Comparison of ENCODE assay signal across 8 cellular contexts in the genomic region with DNA sequence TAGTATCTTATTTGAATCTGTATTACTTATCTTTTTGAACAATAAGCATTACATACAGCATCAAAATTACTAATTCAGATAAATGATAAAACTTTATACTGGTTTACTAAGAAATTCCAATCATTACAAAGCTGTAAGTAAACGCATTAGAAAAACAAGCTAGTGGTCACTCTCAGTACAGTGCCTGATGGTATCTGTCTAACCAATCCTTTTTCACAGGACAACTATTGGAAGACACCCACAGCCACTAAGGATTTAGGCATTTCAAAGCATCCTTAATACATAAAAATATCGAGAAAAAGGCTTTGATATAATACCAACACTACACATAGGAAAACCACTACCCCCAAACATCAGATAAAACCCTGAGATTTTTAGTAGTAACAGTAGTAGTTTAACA. TPM values are rescaled to one million over a fixed set of nuclear protein-coding genes. Genes with fewer than 3 reads are reported as not detected.
DNase-seq lines count a peak whose midpoint lies in the region; ATAC-seq and TF ChIP-seq lines count a peak whose summit lies in the region.

No MANE protein-coding gene starts in this region.

- H3K4me1 ChIP-seq in cardiac muscle cell (ENCODE audit: low read depth) (peaks cover 23% of the 10 kb centered on the region), ascending aorta (peaks cover 0 to 18% of the 10 kb centered on the region in 2 donors), right lobe of liver (peaks cover 0 to 31% (median 8%) of the 10 kb centered on the region in 4 donors), upper lobe of right lung (peaks cover 51% of the 10 kb centered on the region)

- no peak for ATAC-seq in Right ventricle myocardium inferior
- no peak for ATAC-seq in right lobe of liver
- ATAC-seq in upper lobe of right lung = no peak
- ATAC-seq in GM18861 (IDR thresholded peaks at IDR 0.05; ENCODE audit: unreplicated experiment) = no peak

- H3K36me3 ChIP-seq in cardiac muscle cell (peaks cover 25% of the 10 kb centered on the region), ascending aorta (peaks cover 29 to 36% of the 10 kb centered on the region in 2 donors), right lobe of liver (peaks cover 7 to 48% (median 18%) of the 10 kb centered on the region in 4 donors), upper lobe of right lung (peaks cover 43% of the 10 kb centered on the region)

- H3K9me3 ChIP-seq in cardiac muscle cell (ENCODE audit: low read depth) = no peaks in the 10 kb centered on the region
- H3K9me3 ChIP-seq in ascending aorta = no peaks in the 10 kb centered on the region
- H3K9me3 ChIP-seq in right lobe of liver = no peaks in the 10 kb centered on the region
- no peaks in the 10 kb centered on the region for H3K9me3 ChIP-seq in upper lobe of right lung

- H3K4me3 ChIP-seq in cardiac muscle cell = peak overlapping the region; percentile 79
- peak overlapping the region; percentile 84 to 95 for H3K4me3 ChIP-seq in ascending aorta
- peak overlapping the region in 2 of 3 donors; percentile 81 to 91 for H3K4me3 ChIP-seq in right lobe of liver
- H3K4me3 ChIP-seq in upper lobe of right lung = peak overlapping the region; percentile 93

- H3K27me3 ChIP-seq in cardiac muscle cell = no peaks in the 10 kb centered on the region
- H3K27me3 ChIP-seq in ascending aorta = no peaks in the 10 kb centered on the region
- no peaks in the 10 kb centered on the region for H3K27me3 ChIP-seq in right lobe of liver
- no peaks in the 10 kb centered on the region for H3K27me3 ChIP-seq in upper lobe of right lung

- intact Hi-C loops in Right ventricle myocardium inferior (cut with DNase I) (loop anchor here (5.0 kb wide), 3 partner anchors 62 to 313 kb away; a partner anchor contains a TSS), ascending aorta (cut with DNase I) (loop anchor here (5.0 kb wide), 2 partner anchors 78 to 1307 kb away; a partner anchor contains a TSS), right lobe of liver (cut with DNase I) (loop anchor here in 1 of 2 donors (10.0 kb wide), 1 partner anchor 195 kb away; no protein-coding TSS in a partner anchor), upper lobe of right lung (cut with DNase I) (loop anchor here (10.0 kb wide), 1 partner anchor 195 kb away; no protein-coding TSS in a partner anchor)

- TF ChIP-seq POLR2A in right lobe of liver (IDR thresholded peaks at IDR 0.05) = no peak

- TF ChIP-seq CTCF in cardiac muscle cell (IDR thresholded peaks at IDR 0.05; ENCODE audit: low read depth, low read length) (no peak), ascending aorta (IDR thresholded peaks at IDR 0.05) (no peak), right lobe of liver (IDR thresholded peaks at IDR 0.05) (no peak), upper lobe of right lung (IDR thresholded peaks at IDR 0.05) (no peak)

- no peak overlapping the region for H3K27ac ChIP-seq in cardiac muscle cell
- peak overlapping the region in 1 of 2 donors; percentile 7 for H3K27ac ChIP-seq in ascending aorta
- peak overlapping the region in 1 of 3 donors; percentile 99 for H3K27ac ChIP-seq in right lobe of liver
- no peak overlapping the region for H3K27ac ChIP-seq in upper lobe of right lung

- 21% methylated on average over 2 of the region's 2 CpGs for WGBS in right lobe of liver (ENCODE audit: insufficient coverage, low coverage, low lambda C conversion rate, missing lambda C conversion rate)

- DNase-seq in cardiac muscle cell (ENCODE audit: low read depth in 1 of 2, low spot score in 1 of 2) (no peak), Right ventricle myocardium inferior (ENCODE audit: missing footprints) (no peak), ascending aorta (ENCODE audit: low spot score in 2 of 2) (no peak), right lobe of liver (no peak), upper lobe of right lung (no peak), superior temporal gyrus (ENCODE audit: extremely low spot score) (no peak), OCI-M2 (lab: John Stamatoyannopoulos, UW; ENCODE audit: unreplicated experiment) (no peak)

RNA-seq across cellular contexts. Expression of a gene that starts 2.6 kb away (rescaled TPM):
- 71.1 and 105 TPM in 2 replicates for total RNA-seq in cardiac muscle cell
- 181 and 263 TPM in 2 replicates for polyA plus RNA-seq in cardiac muscle cell
- total RNA-seq in Right ventricle myocardium inferior = 112 TPM
- total RNA-seq in ascending aorta = 101 TPM
- 100 to 1,000 TPM; 113 to 173 (median 150) TPM for total RNA-seq in right lobe of liver
- total RNA-seq in upper lobe of right lung = 284 TPM
